24 cellular contexts compared by ENCODE assay signal in the genomic region with DNA sequence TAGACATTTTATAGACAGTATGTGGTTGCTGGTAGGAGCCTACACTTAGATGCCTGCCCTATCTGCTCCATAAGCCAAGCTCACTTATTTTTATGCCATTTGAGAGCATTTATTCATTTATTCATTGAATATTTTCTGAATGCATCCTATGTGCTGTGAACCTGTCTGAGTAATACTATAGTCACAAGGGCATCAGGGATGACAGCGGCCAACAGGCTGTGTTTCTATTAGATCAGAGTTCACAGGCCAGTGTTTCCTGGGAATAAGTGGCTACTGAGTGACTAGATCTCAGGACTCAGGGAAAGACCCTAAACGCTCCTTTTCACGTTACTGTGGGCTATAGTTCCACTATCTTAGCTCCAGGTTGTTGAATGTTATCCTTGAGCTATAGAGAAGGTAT.
"Had no signal": no experiment of that assay in that cellular context is flagged by ENCODE, and none has a peak within 500 bp of the region (broad histone marks: within the 10 kb centered on the region; RNA-seq: fewer than 3 reads in every experiment).

No MANE protein-coding gene starts in this region.

- DNase-seq: occipital lobe; ovary; posterior cingulate gyrus; psoas muscle; right lobe of liver; sigmoid colon; small intestine; stimulated activated CD4-positive, alpha-beta T cell treated with anti-CD3 and anti-CD28 coated beads, Interleukin-15, amount 100 ng/mL, for 24 hours; stimulated activated CD4-positive, alpha-beta T cell treated with anti-CD3 and anti-CD28 coated beads, Interleukin-2, amount 100 ng/mL, for 24 hours; stimulated activated CD4-positive, alpha-beta T cell treated with anti-CD3 and anti-CD28 coated beads, Interleukin-2, amount 100 ng/mL, for 48 hours; stimulated activated CD4-positive, alpha-beta T cell treated with anti-CD3 and anti-CD28 coated beads, Interleukin-4, amount 100 ng/mL, for 24 hours; stimulated activated naive B cell treated with anti-CD40 and anti-IgM and Interleukin-4, amounts not matched to agents 10 μg/mL and 1 μg/mL and 100 μg/mL, for 72 hours; stimulated activated naive CD4-positive, alpha-beta T cell treated with Interleukin-2 at 50 U/mL for 16 hours; stomach; trophoblast cell had no signal

- H2AFZ ChIP-seq: parathyroid adenoma had no signal

- H3K79me2 ChIP-seq: parathyroid adenoma had no signal

- H3K27me3 ChIP-seq: neural progenitor cell, ovary, right lobe of liver, sigmoid colon, stomach, thyroid gland, tibial nerve, upper lobe of left lung, vagina had no signal

- H3K36me3 ChIP-seq: neural progenitor cell, ovary, right lobe of liver, sigmoid colon, stomach, thoracic aorta, thyroid gland, tibial nerve, upper lobe of left lung, vagina had no signal

- ATAC-seq: psoas muscle; right cardiac atrium; right lobe of liver; stimulated activated effector memory CD8-positive, alpha-beta T cell treated with anti-CD3 and anti-CD28 coated beads, Interleukin-12 subunit alpha, Interleukin-12 subunit beta, amount 100 ng/mL, for 72 hours; stimulated activated naive B cell treated with anti-CD40 and anti-IgM and Interleukin-4, amounts not matched to agents 10 μg/mL and 1 μg/mL and 100 μg/mL, for 72 hours had no signal

- H3K9ac ChIP-seq: neural progenitor cell, parathyroid adenoma had no signal

- H3K4me1 ChIP-seq: neural progenitor cell, psoas muscle, right lobe of liver, sigmoid colon, stomach, thyroid gland, tibial nerve, upper lobe of left lung, vagina had no signal

- H3K9me3 ChIP-seq: ovary, psoas muscle, right lobe of liver, thoracic aorta, thyroid gland, vagina had no signal

- H3K4me2 ChIP-seq: neural progenitor cell had no signal

- H3K4me3 ChIP-seq: neural progenitor cell, ovary, psoas muscle, right lobe of liver, sigmoid colon, stomach, thoracic aorta, thyroid gland, tibial nerve, upper lobe of left lung, vagina had no signal

- H3K27ac ChIP-seq: neural progenitor cell, ovary, parathyroid adenoma, psoas muscle, right lobe of liver, sigmoid colon, stomach, thoracic aorta, thyroid gland, tibial nerve, upper lobe of left lung, vagina had no signal
